ENCODE assay signal across 10 cellular contexts in genomic region chr12:8629486-8630033, GRCh38.
DNase-seq lines count a peak whose midpoint lies in the region; ATAC-seq, FAIRE-seq and TF ChIP-seq lines count a peak whose summit lies in the region.
"Had no signal": no experiment of that assay in that cellular context is flagged by ENCODE, and none has a peak within 500 bp of the region (broad histone marks: within the 10 kb centered on the region; RNA-seq: fewer than 3 reads in every experiment).

No MANE protein-coding gene starts in this region.

- peak; percentile 90 for ATAC-seq in GM21390 (IDR thresholded peaks at IDR 0.05; ENCODE audit: unreplicated experiment)
- peak; percentile 94 for ATAC-seq in HG03354 (IDR thresholded peaks at IDR 0.05; ENCODE audit: poor library complexity, severe bottlenecking, unreplicated experiment)

- H3K27me3 ChIP-seq in GM06990 (replicated peaks; ENCODE audit: control insufficient read depth, insufficient read depth, low read length), result no peaks in the 10 kb centered on the region

- no peaks in the 10 kb centered on the region for H3K36me3 ChIP-seq in GM06990 (ENCODE audit: control insufficient read depth, insufficient read depth, low read length)

- TF ChIP-seq CTCF in GM06990 (IDR thresholded peaks at IDR 0.05; ENCODE audit: insufficient read depth, low read length, poor library complexity, severe bottlenecking), result no peak
- TF ChIP-seq CTCF in fibroblast of pulmonary artery (IDR thresholded peaks at IDR 0.05; ENCODE audit: low read length, missing control alignments), result no peak

- DNase-seq in GM06990 (ENCODE audit: extremely low read depth, insufficient read length) (peak; percentile 81), fibroblast of pulmonary artery (ENCODE audit: low read depth) (peak; percentile 49), NCI-H128 (lab: John Stamatoyannopoulos, UW; ENCODE audit: unreplicated experiment) (no peak), H54 (ENCODE audit: insufficient read length, low spot score) (no peak), pons (ENCODE audit: low spot score) (no peak), GF-D8 (lab: John Stamatoyannopoulos, UW) (no peak)
- DNase-seq: amniotic stem cell, midbrain had no signal

- H3K4me3 ChIP-seq in GM06990 (replicated peaks; ENCODE audit: low read depth, low read length), result no peak overlapping the region
- no peak overlapping the region for H3K4me3 ChIP-seq in fibroblast of pulmonary artery (replicated peaks; ENCODE audit: low read depth, low read length)

- no peak for FAIRE-seq in H54 (lab: Jason Lieb, UNC)

- TF ChIP-seq POLR2A in H54 (IDR thresholded peaks at IDR 0.05; ENCODE audit: low read depth, low read length), result no peak

Comparison
In these comparisons a context has a peak if more than half of its experiments do, and no peak if none do; other contexts are left out.
1. DNase-seq: peak in GM06990 (single experiment) and fibroblast of pulmonary artery (single experiment); none in NCI-H128 (single experiment), H54 (single experiment), pons (single experiment) and GF-D8 (single experiment).